ENCODE assay signal across 9 cellular contexts in genomic region chr3:52196977-52197376, GRCh38. TPM values are rescaled to one million over a fixed set of nuclear protein-coding genes. Genes with fewer than 3 reads are reported as not detected.
DNase-seq lines count a peak whose midpoint lies in the region; ATAC-seq and TF ChIP-seq lines count a peak whose summit lies in the region.
"Had no signal": no experiment of that assay in that cellular context is flagged by ENCODE, and none has a peak within 500 bp of the region (broad histone marks: within the 10 kb centered on the region; RNA-seq: fewer than 3 reads in every experiment).

No MANE protein-coding gene starts in this region.

- H3K4me3 ChIP-seq in suprapubic skin, result no peak overlapping the region

- H3K27me3 Mint-ChIP-seq in activated CD4-positive, alpha-beta memory T cell treated with anti-CD3 and anti-CD28 coated beads for 36 hours, result no peaks in the 10 kb centered on the region
- no peaks in the 10 kb centered on the region for H3K27me3 Mint-ChIP-seq in activated CD4-positive, alpha-beta memory T cell treated with anti-CD3 and anti-CD28 coated beads, Interleukin-2, amount 10 ng/mL, durations not matched to agents 7 days and 5 days
- no peaks in the 10 kb centered on the region for H3K27me3 Mint-ChIP-seq in activated naive CD8-positive, alpha-beta T cell treated with anti-CD3 and anti-CD28 coated beads, Interleukin-2, amount 50 U/mL, for 24 hours
- no peaks in the 10 kb centered on the region for H3K27me3 Mint-ChIP-seq in memory B cell

- ATAC-seq in activated naive CD8-positive, alpha-beta T cell treated with anti-CD3 and anti-CD28 coated beads, Interleukin-2, amount 50 U/mL, for 24 hours, result no peak
- ATAC-seq in memory B cell (ENCODE audit: low read depth) (no peak), HG03139 (IDR thresholded peaks at IDR 0.05; ENCODE audit: unreplicated experiment) (no peak), GM18867 (IDR thresholded peaks at IDR 0.05; ENCODE audit: unreplicated experiment) (no peak), HG02642 (IDR thresholded peaks at IDR 0.05; ENCODE audit: poor library complexity, unreplicated experiment) (no peak)

- peaks cover 51% of the 10 kb centered on the region for H3K4me1 ChIP-seq in suprapubic skin

- H3K9me3 ChIP-seq in suprapubic skin, result no peaks in the 10 kb centered on the region

- CTCF ChIA-PET in activated CD4-positive, alpha-beta memory T cell treated with anti-CD3 and anti-CD28 coated beads for 36 hours (lab: Charles Lee), result interaction anchor here (0.7 to 1.5 kb wide), 5 partner anchors 20 to 196 kb away, joined by 3 to 4 read pairs (median 3); partner anchors contain the start of gene POC1A
- CTCF ChIA-PET in activated CD4-positive, alpha-beta memory T cell treated with anti-CD3 and anti-CD28 coated beads, Interleukin-2, amount 10 ng/mL, durations not matched to agents 7 days and 5 days (lab: Charles Lee), result interaction anchor here (1.0 to 1.8 kb wide), 2 partner anchors 24 to 25 kb away, joined by 3 to 6 read pairs; no protein-coding TSS in a partner anchor

- H3K27ac ChIP-seq in suprapubic skin, result peak overlapping the region; percentile 68

- DNase-seq in activated CD4-positive, alpha-beta memory T cell treated with anti-CD3 and anti-CD28 coated beads for 36 hours, result no peak
- DNase-seq in activated CD4-positive, alpha-beta memory T cell treated with anti-CD3 and anti-CD28 coated beads, Interleukin-2, amount 10 ng/mL, durations not matched to agents 7 days and 5 days, result no peak
- no peak for DNase-seq in activated naive CD8-positive, alpha-beta T cell treated with anti-CD3 and anti-CD28 coated beads, Interleukin-2, amount 50 U/mL, for 24 hours
- no peak for DNase-seq in memory B cell (ENCODE audit: low spot score in 2 of 2)
- DNase-seq in suprapubic skin (ENCODE audit: low spot score in 2 of 2), result no peak
- DNase-seq: NCI-H1105 treated with DMSO at 0.1 percent for 48 hours had no signal

- peaks cover 25% of the 10 kb centered on the region for H3K36me3 Mint-ChIP-seq in activated CD4-positive, alpha-beta memory T cell treated with anti-CD3 and anti-CD28 coated beads for 36 hours
- peaks cover 33% of the 10 kb centered on the region for H3K36me3 Mint-ChIP-seq in activated CD4-positive, alpha-beta memory T cell treated with anti-CD3 and anti-CD28 coated beads, Interleukin-2, amount 10 ng/mL, durations not matched to agents 7 days and 5 days (ENCODE audit: low read depth)
- peaks cover 20% of the 10 kb centered on the region for H3K36me3 Mint-ChIP-seq in activated naive CD8-positive, alpha-beta T cell treated with anti-CD3 and anti-CD28 coated beads, Interleukin-2, amount 50 U/mL, for 24 hours (ENCODE audit: low read depth)
- H3K36me3 Mint-ChIP-seq in memory B cell, result peaks cover 3% of the 10 kb centered on the region

- POLR2A ChIA-PET in activated CD4-positive, alpha-beta memory T cell treated with anti-CD3 and anti-CD28 coated beads for 36 hours (lab: Charles Lee), result interaction anchor here (1.1 kb wide), 1 partner anchor 14 kb away, joined by 3 read pairs; no protein-coding TSS in a partner anchor
- POLR2A ChIA-PET in activated CD4-positive, alpha-beta memory T cell treated with anti-CD3 and anti-CD28 coated beads, Interleukin-2, amount 10 ng/mL, durations not matched to agents 7 days and 5 days (lab: Charles Lee), result interaction anchor here (0.7 to 1.7 kb wide), 7 partner anchors 9 to 201 kb away, joined by 3 to 5 read pairs (median 3); partner anchors contain the start of genes POC1A, RPL29 and TWF2

- no peaks in the 10 kb centered on the region for H3K27me3 ChIP-seq in suprapubic skin

- no peak for TF ChIP-seq EP300 in suprapubic skin (IDR thresholded peaks at IDR 0.05)

- no peak for TF ChIP-seq POLR2A in suprapubic skin (IDR thresholded peaks at IDR 0.05)

- no peak for TF ChIP-seq CTCF in suprapubic skin (IDR thresholded peaks at IDR 0.05)

- no peak overlapping the region for H3K4me3 Mint-ChIP-seq in activated CD4-positive, alpha-beta memory T cell treated with anti-CD3 and anti-CD28 coated beads for 36 hours
- no peak overlapping the region for H3K4me3 Mint-ChIP-seq in activated CD4-positive, alpha-beta memory T cell treated with anti-CD3 and anti-CD28 coated beads, Interleukin-2, amount 10 ng/mL, durations not matched to agents 7 days and 5 days
- no peak overlapping the region for H3K4me3 Mint-ChIP-seq in activated naive CD8-positive, alpha-beta T cell treated with anti-CD3 and anti-CD28 coated beads, Interleukin-2, amount 50 U/mL, for 24 hours
- H3K4me3 Mint-ChIP-seq in memory B cell, result peak overlapping the region; percentile 100

- no peaks in the 10 kb centered on the region for H3K36me3 ChIP-seq in suprapubic skin

- H3K27ac Mint-ChIP-seq in activated CD4-positive, alpha-beta memory T cell treated with anti-CD3 and anti-CD28 coated beads for 36 hours, result peak overlapping the region; percentile 81
- H3K27ac Mint-ChIP-seq in activated CD4-positive, alpha-beta memory T cell treated with anti-CD3 and anti-CD28 coated beads, Interleukin-2, amount 10 ng/mL, durations not matched to agents 7 days and 5 days, result no peak overlapping the region
- peak overlapping the region; percentile 86 for H3K27ac Mint-ChIP-seq in activated naive CD8-positive, alpha-beta T cell treated with anti-CD3 and anti-CD28 coated beads, Interleukin-2, amount 50 U/mL, for 24 hours
- H3K27ac Mint-ChIP-seq in memory B cell, result peak overlapping the region; percentile 38

- WGBS in suprapubic skin, result 39% methylated on average over 3 of the region's 3 CpGs

- H3K9me3 Mint-ChIP-seq in activated CD4-positive, alpha-beta memory T cell treated with anti-CD3 and anti-CD28 coated beads for 36 hours, result no peaks in the 10 kb centered on the region
- no peaks in the 10 kb centered on the region for H3K9me3 Mint-ChIP-seq in activated CD4-positive, alpha-beta memory T cell treated with anti-CD3 and anti-CD28 coated beads, Interleukin-2, amount 10 ng/mL, durations not matched to agents 7 days and 5 days
- H3K9me3 Mint-ChIP-seq in activated naive CD8-positive, alpha-beta T cell treated with anti-CD3 and anti-CD28 coated beads, Interleukin-2, amount 50 U/mL, for 24 hours, result no peaks in the 10 kb centered on the region
- H3K9me3 Mint-ChIP-seq in memory B cell, result no peaks in the 10 kb centered on the region

- intact Hi-C loops in activated CD4-positive, alpha-beta memory T cell treated with anti-CD3 and anti-CD28 coated beads for 36 hours (cut with micrococcal nuclease), result no loop called here

- peaks cover 40% of the 10 kb centered on the region for H3K4me1 Mint-ChIP-seq in activated CD4-positive, alpha-beta memory T cell treated with anti-CD3 and anti-CD28 coated beads for 36 hours (ENCODE audit: low read depth)
- peaks cover 45% of the 10 kb centered on the region for H3K4me1 Mint-ChIP-seq in activated CD4-positive, alpha-beta memory T cell treated with anti-CD3 and anti-CD28 coated beads, Interleukin-2, amount 10 ng/mL, durations not matched to agents 7 days and 5 days
- H3K4me1 Mint-ChIP-seq in activated naive CD8-positive, alpha-beta T cell treated with anti-CD3 and anti-CD28 coated beads, Interleukin-2, amount 50 U/mL, for 24 hours, result peaks cover 52% of the 10 kb centered on the region
- H3K4me1 Mint-ChIP-seq in memory B cell, result peaks cover 25% of the 10 kb centered on the region

RNA-seq across cellular contexts. Expression of gene ALAS1, which starts 1.0 kb away (rescaled TPM):
- total RNA-seq in activated CD4-positive, alpha-beta memory T cell treated with anti-CD3 and anti-CD28 coated beads for 36 hours, result 10 to 100 TPM; 64.4 to 64.5 TPM
- total RNA-seq in activated CD4-positive, alpha-beta memory T cell treated with anti-CD3 and anti-CD28 coated beads, Interleukin-2, amount 10 ng/mL, durations not matched to agents 7 days and 5 days, result 10 to 100 TPM; 62.1 to 62.6 TPM
- 10 to 100 TPM; 28.8 to 54.4 (median 31.9) TPM for total RNA-seq in suprapubic skin

RNA-seq across cellular contexts. Expression of gene TLR9, which starts 28.5 kb away (rescaled TPM):
- total RNA-seq in activated CD4-positive, alpha-beta memory T cell treated with anti-CD3 and anti-CD28 coated beads for 36 hours, result under 1 TPM; 0.59 to 0.90 TPM
- total RNA-seq in activated CD4-positive, alpha-beta memory T cell treated with anti-CD3 and anti-CD28 coated beads, Interleukin-2, amount 10 ng/mL, durations not matched to agents 7 days and 5 days, result under 1 TPM; 0.55 to 0.83 TPM
- under 1 TPM in 1 of 4 donors, not detected in 3; 0.16 TPM for total RNA-seq in suprapubic skin

RNA-seq across cellular contexts. Expression of gene TWF2, which starts 42.0 kb away (rescaled TPM):
- total RNA-seq in activated CD4-positive, alpha-beta memory T cell treated with anti-CD3 and anti-CD28 coated beads for 36 hours, result 100 to 1,000 TPM; 114 to 118 TPM
- total RNA-seq in activated CD4-positive, alpha-beta memory T cell treated with anti-CD3 and anti-CD28 coated beads, Interleukin-2, amount 10 ng/mL, durations not matched to agents 7 days and 5 days, result 100 to 1,000 TPM; 118 to 119 TPM
- 10 to 100 TPM; 33.2 to 46.2 (median 42.6) TPM for total RNA-seq in suprapubic skin

RNA-seq across cellular contexts. Expression of gene POC1A, which starts 42.8 kb away (rescaled TPM):
- total RNA-seq in activated CD4-positive, alpha-beta memory T cell treated with anti-CD3 and anti-CD28 coated beads for 36 hours, result 10 to 100 TPM; 28.5 to 30.5 TPM
- 10 to 100 TPM; 24.8 to 25.6 TPM for total RNA-seq in activated CD4-positive, alpha-beta memory T cell treated with anti-CD3 and anti-CD28 coated beads, Interleukin-2, amount 10 ng/mL, durations not matched to agents 7 days and 5 days
- 1 to 10 TPM; 1.1 to 4.8 (median 1.6) TPM for total RNA-seq in suprapubic skin

RNA-seq across cellular contexts. Expression of gene PPM1M, which starts 48.6 kb away (rescaled TPM):
- total RNA-seq in activated CD4-positive, alpha-beta memory T cell treated with anti-CD3 and anti-CD28 coated beads for 36 hours, result 100 to 1,000 TPM; 111 TPM
- total RNA-seq in activated CD4-positive, alpha-beta memory T cell treated with anti-CD3 and anti-CD28 coated beads, Interleukin-2, amount 10 ng/mL, durations not matched to agents 7 days and 5 days, result 100 to 1,000 TPM; 123 to 124 TPM
- 10 to 100 TPM in 3 of 4 donors, 1 to 10 TPM in 1; 10.0 to 17.5 (median 11.3) TPM for total RNA-seq in suprapubic skin
